Comparison of ENCODE assay signal across 13 cellular contexts in genomic region chr19:44673510-44673909, GRCh38. TPM values are rescaled to one million over a fixed set of nuclear protein-coding genes. Genes with fewer than 3 reads are reported as not detected.
"Had no signal": no experiment of that assay in that cellular context is flagged by ENCODE, and none has a peak within 500 bp of the region (broad histone marks: within the 10 kb centered on the region; RNA-seq: fewer than 3 reads in every experiment).

No MANE protein-coding gene starts in this region.

- H3K4me2 ChIP-seq: KMS-11 had no signal

- DNase-seq: GM23248, GOT3, H7, HFFc6, IMR-90, Karpas-422, KBM-7 had no signal

- ATAC-seq: HCT116 had no signal

- H3K9me3 Mint-ChIP-seq: HFFc6 had no signal

- H3K4me3 ChIP-seq: GM23248, HAP-1 had no signal

- H3K9me3 ChIP-seq: HAP-1 had no signal

- H3K27ac Mint-ChIP-seq: HFFc6 had no signal

- H3K4me3 Mint-ChIP-seq: HFFc6 had no signal

- H2AFZ ChIP-seq: GM23248 had no signal

- H3K27ac ChIP-seq: GM23248, HL-60, KMS-11 had no signal

- H3K9ac ChIP-seq: GM23248, KMS-11 had no signal

- H3K36me3 ChIP-seq: HAP-1 had no signal

RNA-seq across cellular contexts. Expression of gene CEACAM16, which starts 25.4 kb away (rescaled TPM):
- total RNA-seq: GM23248, H4, H7, HFFc6, HT1080, IMR-90 had no signal
- polyA plus RNA-seq: GM23248, IMR-90 had no signal
